39 cellular contexts compared by ENCODE assay signal in the genomic region with DNA sequence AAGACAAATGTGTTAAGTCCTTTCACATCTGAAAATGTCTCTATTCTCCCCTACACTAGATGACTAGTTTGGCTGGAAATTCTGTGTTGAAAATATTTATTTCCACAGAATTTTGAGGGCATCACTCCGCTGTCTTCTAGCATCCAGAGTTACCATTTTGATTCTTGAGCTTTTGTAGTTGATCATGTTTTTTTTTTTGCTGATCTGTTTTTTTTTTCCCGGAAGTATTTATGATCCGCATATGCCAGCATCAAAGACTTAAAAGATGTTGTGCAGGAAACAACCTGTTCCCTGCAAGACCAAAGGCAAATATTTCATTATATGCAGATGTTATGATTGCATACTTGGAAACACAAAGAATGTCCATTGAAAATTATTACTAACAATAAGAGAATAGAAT. TPM values are rescaled to one million over a fixed set of nuclear protein-coding genes. Genes with fewer than 3 reads are reported as not detected.
"Had no signal": no experiment of that assay in that cellular context is flagged by ENCODE, and none has a peak within 500 bp of the region (broad histone marks: within the 10 kb centered on the region; RNA-seq: fewer than 3 reads in every experiment).

No MANE protein-coding gene starts in this region.

- H3K9me3 ChIP-seq: MG63 had no signal

- H3K27me3 ChIP-seq: MG63 had no signal

- H3K4me3 ChIP-seq: MG63 had no signal

- DNase-seq: Kasumi-1, MG63, MM.1S, MV-4-11, NCI-H1048, NCI-H1092, NCI-H1092 treated with DMSO at 0.1 percent for 48 hours, NCI-H1105 treated with DMSO at 0.1 percent for 48 hours, NCI-H1417, NCI-H1417 treated with DMSO at 0.1 percent for 48 hours, NCI-H1436, NCI-H1436 treated with DMSO at 0.1 percent for 48 hours, NCI-H146, NCI-H1694, NCI-H1694 treated with DMSO at 0.1 percent for 48 hours, NCI-H187, NCI-H187 treated with DMSO at 0.1 percent for 48 hours, NCI-H1930, NCI-H2029, NCI-H2029 treated with DMSO at 0.1 percent for 48 hours, NCI-H2081, NCI-H2081 treated with DMSO at 0.1 percent for 48 hours, NCI-H2107, NCI-H2171, NCI-H2171 treated with DMSO at 0.1 percent for 48 hours, NCI-H2227 treated with DMSO at 0.1 percent for 48 hours, NCI-H226, NCI-H345, NCI-H446, NCI-H446 treated with DMSO at 0.1 percent for 48 hours, NCI-H510A, NCI-H510A treated with DMSO at 0.1 percent for 48 hours, NCI-H524, NCI-H524 treated with DMSO at 0.1 percent for 48 hours, NCI-H526 had no signal

- H3K36me3 ChIP-seq: MG63 had no signal

RNA-seq across cellular contexts. Expression of a gene that starts 16.7 kb away (rescaled TPM):
- total RNA-seq: LHCN-M2, M059J, MCF 10A, NCI-H460 had no signal

RNA-seq across cellular contexts. Expression of a gene that starts 57.5 kb away (rescaled TPM):
- total RNA-seq: LHCN-M2, M059J, MCF 10A, NCI-H460 had no signal
